Comparison of ENCODE assay signal across 8 cellular contexts in the genomic region with DNA sequence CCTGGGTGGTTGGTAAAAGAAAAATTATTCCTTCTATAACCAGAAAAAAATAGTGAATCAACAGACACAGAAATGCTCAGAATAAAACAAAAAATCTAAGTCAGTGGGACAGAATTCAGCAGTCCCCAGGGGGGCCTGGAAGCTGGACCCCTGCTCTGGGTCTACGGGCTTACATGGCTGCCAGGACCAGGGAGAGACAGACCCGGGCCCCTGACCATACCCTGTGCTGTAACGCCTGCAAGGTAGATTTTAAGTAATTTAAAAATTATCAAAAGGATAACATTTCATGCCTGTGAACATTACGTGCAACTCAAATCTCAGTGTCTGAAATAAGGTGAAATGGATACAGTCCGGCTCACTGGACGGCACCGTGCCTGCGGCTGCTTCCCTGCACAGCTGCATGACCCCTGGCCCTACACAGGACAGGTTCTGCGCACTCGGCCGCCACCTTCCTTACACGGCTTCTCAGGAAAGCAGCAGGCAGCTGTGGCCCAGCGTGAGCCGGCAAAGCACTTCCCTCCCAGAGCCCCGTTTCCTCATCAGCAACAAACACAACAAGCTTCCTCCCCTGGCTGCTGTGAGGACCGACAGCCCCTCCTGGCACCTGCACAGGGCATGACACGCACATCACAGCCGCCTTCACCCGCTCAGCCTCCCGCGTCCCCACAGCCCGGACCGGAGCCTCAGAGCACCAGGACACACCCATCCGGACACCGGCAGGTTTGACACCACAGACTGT. TPM values are rescaled to one million over a fixed set of nuclear protein-coding genes. Genes with fewer than 3 reads are reported as not detected.
DNase-seq lines count a peak whose midpoint lies in the region; ATAC-seq and TF ChIP-seq lines count a peak whose summit lies in the region.

No MANE protein-coding gene starts in this region.

- peak overlapping the region; percentile 29 to 93 (median 81); a peak in 21 of 22 replicates for H3K27ac ChIP-seq in BLaER1 treated with 17β-estradiol and CSF1 and Interleukin-3, amounts not matched to agents 10 nM and 100 nM
- H3K27ac ChIP-seq in GM23338 (ENCODE audit: low read depth) = no peak overlapping the region

- no peaks in the 10 kb centered on the region for H3K9me2 ChIP-seq in GM23338 (ENCODE audit: insufficient read depth)

- H3F3A ChIP-seq in GM23338 (replicated peaks; ENCODE audit: low read depth) = no peaks in the 10 kb centered on the region

- peaks cover 51% of the 10 kb centered on the region for H3K4me1 Mint-ChIP-seq in GM23338

- peak overlapping the region in 9 of 10 experiments; percentile 3 to 49 (median 30); a peak in 13 of 20 replicates for H3K4me3 ChIP-seq in BLaER1 treated with 17β-estradiol and CSF1 and Interleukin-3, amounts not matched to agents 10 nM and 100 nM
- H3K4me3 ChIP-seq in GM23338 = no peak overlapping the region
- H3K4me3 ChIP-seq in kidney epithelial cell (ENCODE audit: low read depth, low read length) = no peak overlapping the region

- peaks cover 68% of the 10 kb centered on the region for H3K79me2 ChIP-seq in GM23338 (replicated peaks; ENCODE audit: insufficient read depth)

- peak; percentile 32 for ATAC-seq in GM23338
- ATAC-seq in GM19035 (IDR thresholded peaks at IDR 0.05; ENCODE audit: unreplicated experiment) = no peak

- TF ChIP-seq CTCF in GM23338 (conservative IDR thresholded peaks at IDR 0.05; ENCODE audit: low read depth in 2 of 2) = peak in 1 of 2 experiments; percentile 34; a peak in 2 of 4 replicates
- TF ChIP-seq CTCF in kidney epithelial cell (IDR thresholded peaks at IDR 0.05; ENCODE audit: insufficient read depth, low read length, poor library complexity, severe bottlenecking) = peak; percentile 15

- peaks cover 14% of the 10 kb centered on the region; the same call in 2 of the 3 replicates for H3K36me3 Mint-ChIP-seq in GM23338 (ENCODE audit: low read depth)

- H3K27ac Mint-ChIP-seq in GM23338 = peak overlapping the region; percentile 89

- DNase-seq in GM23338 (ENCODE audit: low spot score) = peak; percentile 50
- DNase-seq in SHP77 treated with DMSO at 0.1 percent for 48 hours (lab: John Stamatoyannopoulos, UW) = peak; percentile 72
- DNase-seq in activated naive CD4-positive, alpha-beta T cell treated with Interleukin-2 at 50 U/mL for 16 hours = peak; percentile 75
- DNase-seq in kidney epithelial cell (ENCODE audit: low read depth) = no peak
- peak; percentile 45 for DNase-seq in stimulated activated CD8-positive, alpha-beta memory T cell treated with anti-CD3 and anti-CD28 coated beads, Interleukin-7, amount 100 ng/mL, for 1 hour (ENCODE audit: low read depth in 2 of 2)
- DNase-seq in GOT3 (lab: John Stamatoyannopoulos, UW) = no peak

- no peaks in the 10 kb centered on the region for H3K9me3 Mint-ChIP-seq in GM23338

- H3K4me3 Mint-ChIP-seq in GM23338 = no peak overlapping the region

- no peaks in the 10 kb centered on the region for H3K27me3 ChIP-seq in BLaER1 treated with 17β-estradiol and CSF1 and Interleukin-3, amounts not matched to agents 10 nM and 100 nM
- H3K27me3 ChIP-seq in GM23338 (ENCODE audit: insufficient read depth) (no peaks in the 10 kb centered on the region), kidney epithelial cell (ENCODE audit: control insufficient read depth, insufficient read depth, low read length) (no peaks in the 10 kb centered on the region)

- H2AFZ ChIP-seq in GM23338 = no peak overlapping the region

- H3K4me1 ChIP-seq in BLaER1 treated with 17β-estradiol and CSF1 and Interleukin-3, amounts not matched to agents 10 nM and 100 nM = peaks cover 91 to 97% (median 95%) of the 10 kb centered on the region in 10 experiments
- H3K4me1 ChIP-seq in GM23338 (ENCODE audit: insufficient read depth) = peaks cover 8% of the 10 kb centered on the region; the same call in 1 of the 2 replicates

- H4K20me1 ChIP-seq in BLaER1 treated with 17β-estradiol and CSF1 and Interleukin-3, amounts not matched to agents 10 nM and 100 nM = peaks cover 41 to 73% (median 62%) of the 10 kb centered on the region in 11 experiments
- no peaks in the 10 kb centered on the region; the same call in 1 of the 2 replicates for H4K20me1 ChIP-seq in GM23338 (replicated peaks; ENCODE audit: insufficient read depth)

- no peaks in the 10 kb centered on the region for H3K9me3 ChIP-seq in BLaER1 treated with 17β-estradiol and CSF1 and Interleukin-3, amounts not matched to agents 10 nM and 100 nM (replicated peaks in 1 of 11)

- H3K36me3 ChIP-seq in BLaER1 treated with 17β-estradiol and CSF1 and Interleukin-3, amounts not matched to agents 10 nM and 100 nM = peaks cover 0 to 34% (median 7%) of the 10 kb centered on the region in 11 experiments; a peak in 9 of 22 replicates
- H3K36me3 ChIP-seq in GM23338 (ENCODE audit: insufficient read depth) = no peaks in the 10 kb centered on the region
- no peaks in the 10 kb centered on the region for H3K36me3 ChIP-seq in kidney epithelial cell (ENCODE audit: control insufficient read depth, insufficient read depth, low read length)

- peak overlapping the region; percentile 38 to 84 (median 71); a peak in 21 of 22 replicates for H3K9ac ChIP-seq in BLaER1 treated with 17β-estradiol and CSF1 and Interleukin-3, amounts not matched to agents 10 nM and 100 nM

- peaks cover 13% of the 10 kb centered on the region for H3K27me3 Mint-ChIP-seq in GM23338 (ENCODE audit: insufficient read depth, low read depth, poor library complexity)

- H3K4me2 ChIP-seq in BLaER1 treated with 17β-estradiol and CSF1 and Interleukin-3, amounts not matched to agents 10 nM and 100 nM = peak overlapping the region; percentile 81 to 96 (median 90)
- no peak overlapping the region for H3K4me2 ChIP-seq in GM23338

TF ChIP-seq in GM23338, 12 proteins besides CTCF, POLR2A, EP300 and RAD21 (continues in another document):
- TF ChIP-seq EZH2phosphoT487 (IDR thresholded peaks at IDR 0.05; ENCODE audit: unreplicated experiment) (no peak), POLR2AphosphoS5 (IDR thresholded peaks at IDR 0.05; ENCODE audit: low read depth) (no peak), STAT1 (IDR thresholded peaks at IDR 0.05; ENCODE audit: unreplicated experiment) (no peak), EZH2 (IDR thresholded peaks at IDR 0.05; ENCODE audit: low read depth, unreplicated experiment) (no peak), CREB1 (CRISPR knock-in tag; IDR thresholded peaks at IDR 0.05; ENCODE audit: low read depth) (no peak), JUNB (IDR thresholded peaks at IDR 0.05; ENCODE audit: unreplicated experiment) (no peak), ZNF114 (CRISPR knock-in tag; IDR thresholded peaks at IDR 0.05) (no peak), ZNF331 (CRISPR knock-in tag; IDR thresholded peaks at IDR 0.05; ENCODE audit: low read depth) (no peak), NANOG (IDR thresholded peaks at IDR 0.05; ENCODE audit: borderline replicate concordance) (no peak)
- TF ChIP-seq, protein P1, sequence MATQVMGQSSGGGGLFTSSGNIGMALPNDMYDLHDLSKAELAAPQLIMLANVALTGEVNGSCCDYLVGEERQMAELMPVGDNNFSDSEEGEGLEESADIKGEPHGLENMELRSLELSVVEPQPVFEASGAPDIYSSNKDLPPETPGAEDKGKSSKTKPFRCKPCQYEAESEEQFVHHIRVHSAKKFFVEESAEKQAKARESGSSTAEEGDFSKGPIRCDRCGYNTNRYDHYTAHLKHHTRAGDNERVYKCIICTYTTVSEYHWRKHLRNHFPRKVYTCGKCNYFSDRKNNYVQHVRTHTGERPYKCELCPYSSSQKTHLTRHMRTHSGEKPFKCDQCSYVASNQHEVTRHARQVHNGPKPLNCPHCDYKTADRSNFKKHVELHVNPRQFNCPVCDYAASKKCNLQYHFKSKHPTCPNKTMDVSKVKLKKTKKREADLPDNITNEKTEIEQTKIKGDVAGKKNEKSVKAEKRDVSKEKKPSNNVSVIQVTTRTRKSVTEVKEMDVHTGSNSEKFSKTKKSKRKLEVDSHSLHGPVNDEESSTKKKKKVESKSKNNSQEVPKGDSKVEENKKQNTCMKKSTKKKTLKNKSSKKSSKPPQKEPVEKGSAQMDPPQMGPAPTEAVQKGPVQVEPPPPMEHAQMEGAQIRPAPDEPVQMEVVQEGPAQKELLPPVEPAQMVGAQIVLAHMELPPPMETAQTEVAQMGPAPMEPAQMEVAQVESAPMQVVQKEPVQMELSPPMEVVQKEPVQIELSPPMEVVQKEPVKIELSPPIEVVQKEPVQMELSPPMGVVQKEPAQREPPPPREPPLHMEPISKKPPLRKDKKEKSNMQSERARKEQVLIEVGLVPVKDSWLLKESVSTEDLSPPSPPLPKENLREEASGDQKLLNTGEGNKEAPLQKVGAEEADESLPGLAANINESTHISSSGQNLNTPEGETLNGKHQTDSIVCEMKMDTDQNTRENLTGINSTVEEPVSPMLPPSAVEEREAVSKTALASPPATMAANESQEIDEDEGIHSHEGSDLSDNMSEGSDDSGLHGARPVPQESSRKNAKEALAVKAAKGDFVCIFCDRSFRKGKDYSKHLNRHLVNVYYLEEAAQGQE (IDR thresholded peaks at IDR 0.05; ENCODE audit: unreplicated experiment) = no peak
- TF ChIP-seq, protein P2, sequence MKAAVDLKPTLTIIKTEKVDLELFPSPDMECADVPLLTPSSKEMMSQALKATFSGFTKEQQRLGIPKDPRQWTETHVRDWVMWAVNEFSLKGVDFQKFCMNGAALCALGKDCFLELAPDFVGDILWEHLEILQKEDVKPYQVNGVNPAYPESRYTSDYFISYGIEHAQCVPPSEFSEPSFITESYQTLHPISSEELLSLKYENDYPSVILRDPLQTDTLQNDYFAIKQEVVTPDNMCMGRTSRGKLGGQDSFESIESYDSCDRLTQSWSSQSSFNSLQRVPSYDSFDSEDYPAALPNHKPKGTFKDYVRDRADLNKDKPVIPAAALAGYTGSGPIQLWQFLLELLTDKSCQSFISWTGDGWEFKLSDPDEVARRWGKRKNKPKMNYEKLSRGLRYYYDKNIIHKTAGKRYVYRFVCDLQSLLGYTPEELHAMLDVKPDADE (IDR thresholded peaks at IDR 0.05) = no peak

RNA-seq across cellular contexts. Expression of a gene that starts 22.2 kb away (rescaled TPM):
- total RNA-seq in GM23338 (2014; rRNA removed; shearing (Covaris generic)) = 18.7 and 20.7 TPM in 2 replicates
- polyA plus RNA-seq in GM23338 (2016; fragmentation: Nextera tagmentation; extraction: Ambion mirVana) = 11.2 and 11.7 TPM in 2 replicates
- total RNA-seq in kidney epithelial cell = 25.4 and 27.0 TPM in 2 replicates

Comparison
In these comparisons a context has a peak if more than half of its experiments do, and no peak if none do; other contexts are left out.
1. H3K4me3 ChIP-seq: peak in BLaER1 treated with 17β-estradiol and CSF1 and Interleukin-3, amounts not matched to agents 10 nM and 100 nM (9 of 10); none in GM23338 (single experiment) and kidney epithelial cell (single experiment).
2. DNase-seq: peak in GM23338 (single experiment), SHP77 treated with DMSO at 0.1 percent for 48 hours (single experiment), activated naive CD4-positive, alpha-beta T cell treated with Interleukin-2 at 50 U/mL for 16 hours (single experiment) and stimulated activated CD8-positive, alpha-beta memory T cell treated with anti-CD3 and anti-CD28 coated beads, Interleukin-7, amount 100 ng/mL, for 1 hour (2 of 2); none in kidney epithelial cell (single experiment) and GOT3 (single experiment).